ENCODE assay signal across 8 cellular contexts in genomic region chr1:112957133-112957812, GRCh38. TPM values are rescaled to one million over a fixed set of nuclear protein-coding genes. Genes with fewer than 3 reads are reported as not detected.
DNase-seq lines count a peak whose midpoint lies in the region; ATAC-seq and TF ChIP-seq lines count a peak whose summit lies in the region.

No MANE protein-coding gene starts in this region.

- peak overlapping the region; percentile 85 to 94 (median 93) for H3K27ac ChIP-seq in esophagus muscularis mucosa (replicated peaks in 1 of 4)
- peak overlapping the region; percentile 94 for H3K27ac ChIP-seq in substantia nigra (ENCODE audit: low read depth, low read length, poor library complexity, severe bottlenecking)

- 9% methylated on average over 11 of the region's 11 CpGs for WGBS in esophagus muscularis mucosa

- peaks cover 21 to 71% (median 59%) of the 10 kb centered on the region in 4 donors for H3K4me1 ChIP-seq in esophagus muscularis mucosa

- H3K9me3 ChIP-seq in esophagus muscularis mucosa: no peaks in the 10 kb centered on the region

- intact Hi-C loops in esophagus muscularis mucosa (cut with DNase I): loop anchor here (5.0 kb wide), 2 partner anchors 75 to 240 kb away; partner anchors contain the start of gene PPM1J

- TF ChIP-seq EP300 in esophagus muscularis mucosa (IDR thresholded peaks at IDR 0.05): no peak

- POLR2A ChIA-PET in naive thymus-derived CD8-positive, alpha-beta T cell (lab: Charles Lee): interaction anchor here (1.3 to 2.4 kb wide), 2 partner anchors 10 to 116 kb away, joined by 4 to 24 read pairs; partner anchors contain the start of gene LRIG2

- DNase-seq in AG08396 (ENCODE audit: low spot score): peak; percentile 91
- peak; percentile 78 for DNase-seq in NCI-H69 (lab: John Stamatoyannopoulos, UW)
- peak; percentile 6 to 16 (median 8) for DNase-seq in activated CD8-positive, alpha-beta memory T cell treated with anti-CD3 and anti-CD28 coated beads for 48 hours (ENCODE audit: low read depth in 2 of 3, low spot score in 2 of 3)
- DNase-seq in esophagus muscularis mucosa (ENCODE audit: extremely low spot score): no peak
- DNase-seq in naive thymus-derived CD8-positive, alpha-beta T cell: peak in 7 of 10 donors; percentile 15 to 68 (median 45)
- peak in 15 of 49 donors; percentile 1 to 46 (median 25) for DNase-seq in substantia nigra (lab: John Stamatoyannopoulos, UW)

- no peaks in the 10 kb centered on the region for H3K9me3 Mint-ChIP-seq in naive thymus-derived CD8-positive, alpha-beta T cell

- H3K27me3 Mint-ChIP-seq in naive thymus-derived CD8-positive, alpha-beta T cell: no peaks in the 10 kb centered on the region

- ATAC-seq in GM18858 (IDR thresholded peaks at IDR 0.05; ENCODE audit: unreplicated experiment) (peak; percentile 65), HG03097 (IDR thresholded peaks at IDR 0.05; ENCODE audit: low FRiP score, unreplicated experiment) (peak; percentile 36)
- ATAC-seq in naive thymus-derived CD8-positive, alpha-beta T cell: peak in 1 of 2 donors; percentile 41

- no peak for TF ChIP-seq POLR2A in esophagus muscularis mucosa (IDR thresholded peaks at IDR 0.05; ENCODE audit: low read depth)

- peaks cover 0 to 17% (median 9%) of the 10 kb centered on the region in 3 donors for H3K36me3 Mint-ChIP-seq in naive thymus-derived CD8-positive, alpha-beta T cell

- H3K36me3 ChIP-seq in esophagus muscularis mucosa: peaks cover 0 to 15% (median 7%) of the 10 kb centered on the region in 4 donors

- no peaks in the 10 kb centered on the region for H3K27me3 ChIP-seq in esophagus muscularis mucosa

- H3K4me3 Mint-ChIP-seq in naive thymus-derived CD8-positive, alpha-beta T cell: peak overlapping the region; percentile 95 to 99 (median 97)

- H3K4me1 Mint-ChIP-seq in naive thymus-derived CD8-positive, alpha-beta T cell: peaks cover 20 to 62% (median 57%) of the 10 kb centered on the region in 4 donors

- peak overlapping the region; percentile 74 to 82 (median 78) for H3K4me3 ChIP-seq in esophagus muscularis mucosa

- H3K27ac Mint-ChIP-seq in naive thymus-derived CD8-positive, alpha-beta T cell: peak overlapping the region; percentile 80 to 99 (median 96)

- no peak for TF ChIP-seq CTCF in esophagus muscularis mucosa (IDR thresholded peaks at IDR 0.05)

RNA-seq across cellular contexts. Expression of gene SLC16A1, which starts 1.3 kb away (rescaled TPM):
- 10 to 100 TPM; 29.9 to 40.1 (median 33.7) TPM for total RNA-seq in esophagus muscularis mucosa
- total RNA-seq in naive thymus-derived CD8-positive, alpha-beta T cell: 10 to 100 TPM; 11.8 to 12.5 TPM
- polyA plus RNA-seq in naive thymus-derived CD8-positive, alpha-beta T cell: 10 to 100 TPM in 2 of 3 donors, 1 to 10 TPM in 1; 8.2 to 16.0 (median 10.7) TPM
